ENCODE assay signal across 1 cellular context in the genomic region with DNA sequence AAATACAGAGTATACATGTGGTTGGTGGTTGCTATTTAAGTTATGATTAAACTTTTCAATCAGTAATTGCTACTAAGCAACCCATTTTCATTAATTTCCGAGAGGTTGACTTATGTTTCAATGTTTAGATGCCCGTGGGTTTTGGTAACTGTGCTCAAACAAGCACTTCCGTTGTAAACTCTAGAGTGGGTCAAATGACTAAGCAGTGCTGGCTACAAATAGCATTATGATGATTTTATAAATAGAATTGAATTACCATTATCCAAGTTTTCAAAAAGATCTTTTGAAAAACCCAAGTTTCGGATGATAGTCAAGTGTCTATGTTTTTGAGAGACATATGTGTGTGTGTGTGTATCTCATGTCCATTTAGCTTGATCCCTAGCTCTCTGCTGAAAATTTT.
TF ChIP-seq lines count a peak whose summit lies in the region.

No MANE protein-coding gene starts in this region.

TF ChIP-seq in GM12878, 131 proteins besides CTCF, POLR2A, EP300 and RAD21 (continued from another document):
- TF ChIP-seq, protein P1, sequence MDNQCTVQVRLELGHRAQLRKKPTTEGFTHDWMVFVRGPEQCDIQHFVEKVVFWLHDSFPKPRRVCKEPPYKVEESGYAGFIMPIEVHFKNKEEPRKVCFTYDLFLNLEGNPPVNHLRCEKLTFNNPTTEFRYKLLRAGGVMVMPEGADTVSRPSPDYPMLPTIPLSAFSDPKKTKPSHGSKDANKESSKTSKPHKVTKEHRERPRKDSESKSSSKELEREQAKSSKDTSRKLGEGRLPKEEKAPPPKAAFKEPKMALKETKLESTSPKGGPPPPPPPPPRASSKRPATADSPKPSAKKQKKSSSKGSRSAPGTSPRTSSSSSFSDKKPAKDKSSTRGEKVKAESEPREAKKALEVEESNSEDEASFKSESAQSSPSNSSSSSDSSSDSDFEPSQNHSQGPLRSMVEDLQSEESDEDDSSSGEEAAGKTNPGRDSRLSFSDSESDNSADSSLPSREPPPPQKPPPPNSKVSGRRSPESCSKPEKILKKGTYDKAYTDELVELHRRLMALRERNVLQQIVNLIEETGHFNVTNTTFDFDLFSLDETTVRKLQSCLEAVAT (IDR thresholded peaks at IDR 0.05): no peak
- TF ChIP-seq, protein P2, sequence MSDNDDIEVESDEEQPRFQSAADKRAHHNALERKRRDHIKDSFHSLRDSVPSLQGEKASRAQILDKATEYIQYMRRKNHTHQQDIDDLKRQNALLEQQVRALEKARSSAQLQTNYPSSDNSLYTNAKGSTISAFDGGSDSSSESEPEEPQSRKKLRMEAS (IDR thresholded peaks at IDR 0.05; ENCODE audit: low read depth, low read length): no peak
- TF ChIP-seq, protein P3, sequence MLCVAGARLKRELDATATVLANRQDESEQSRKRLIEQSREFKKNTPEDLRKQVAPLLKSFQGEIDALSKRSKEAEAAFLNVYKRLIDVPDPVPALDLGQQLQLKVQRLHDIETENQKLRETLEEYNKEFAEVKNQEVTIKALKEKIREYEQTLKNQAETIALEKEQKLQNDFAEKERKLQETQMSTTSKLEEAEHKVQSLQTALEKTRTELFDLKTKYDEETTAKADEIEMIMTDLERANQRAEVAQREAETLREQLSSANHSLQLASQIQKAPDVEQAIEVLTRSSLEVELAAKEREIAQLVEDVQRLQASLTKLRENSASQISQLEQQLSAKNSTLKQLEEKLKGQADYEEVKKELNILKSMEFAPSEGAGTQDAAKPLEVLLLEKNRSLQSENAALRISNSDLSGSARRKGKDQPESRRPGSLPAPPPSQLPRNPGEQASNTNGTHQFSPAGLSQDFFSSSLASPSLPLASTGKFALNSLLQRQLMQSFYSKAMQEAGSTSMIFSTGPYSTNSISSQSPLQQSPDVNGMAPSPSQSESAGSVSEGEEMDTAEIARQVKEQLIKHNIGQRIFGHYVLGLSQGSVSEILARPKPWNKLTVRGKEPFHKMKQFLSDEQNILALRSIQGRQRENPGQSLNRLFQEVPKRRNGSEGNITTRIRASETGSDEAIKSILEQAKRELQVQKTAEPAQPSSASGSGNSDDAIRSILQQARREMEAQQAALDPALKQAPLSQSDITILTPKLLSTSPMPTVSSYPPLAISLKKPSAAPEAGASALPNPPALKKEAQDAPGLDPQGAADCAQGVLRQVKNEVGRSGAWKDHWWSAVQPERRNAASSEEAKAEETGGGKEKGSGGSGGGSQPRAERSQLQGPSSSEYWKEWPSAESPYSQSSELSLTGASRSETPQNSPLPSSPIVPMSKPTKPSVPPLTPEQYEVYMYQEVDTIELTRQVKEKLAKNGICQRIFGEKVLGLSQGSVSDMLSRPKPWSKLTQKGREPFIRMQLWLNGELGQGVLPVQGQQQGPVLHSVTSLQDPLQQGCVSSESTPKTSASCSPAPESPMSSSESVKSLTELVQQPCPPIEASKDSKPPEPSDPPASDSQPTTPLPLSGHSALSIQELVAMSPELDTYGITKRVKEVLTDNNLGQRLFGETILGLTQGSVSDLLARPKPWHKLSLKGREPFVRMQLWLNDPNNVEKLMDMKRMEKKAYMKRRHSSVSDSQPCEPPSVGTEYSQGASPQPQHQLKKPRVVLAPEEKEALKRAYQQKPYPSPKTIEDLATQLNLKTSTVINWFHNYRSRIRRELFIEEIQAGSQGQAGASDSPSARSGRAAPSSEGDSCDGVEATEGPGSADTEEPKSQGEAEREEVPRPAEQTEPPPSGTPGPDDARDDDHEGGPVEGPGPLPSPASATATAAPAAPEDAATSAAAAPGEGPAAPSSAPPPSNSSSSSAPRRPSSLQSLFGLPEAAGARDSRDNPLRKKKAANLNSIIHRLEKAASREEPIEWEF (IDR thresholded peaks at IDR 0.05; ENCODE audit: insufficient replicate concordance, low read depth, low read length): no peak
- TF ChIP-seq, protein P4, sequence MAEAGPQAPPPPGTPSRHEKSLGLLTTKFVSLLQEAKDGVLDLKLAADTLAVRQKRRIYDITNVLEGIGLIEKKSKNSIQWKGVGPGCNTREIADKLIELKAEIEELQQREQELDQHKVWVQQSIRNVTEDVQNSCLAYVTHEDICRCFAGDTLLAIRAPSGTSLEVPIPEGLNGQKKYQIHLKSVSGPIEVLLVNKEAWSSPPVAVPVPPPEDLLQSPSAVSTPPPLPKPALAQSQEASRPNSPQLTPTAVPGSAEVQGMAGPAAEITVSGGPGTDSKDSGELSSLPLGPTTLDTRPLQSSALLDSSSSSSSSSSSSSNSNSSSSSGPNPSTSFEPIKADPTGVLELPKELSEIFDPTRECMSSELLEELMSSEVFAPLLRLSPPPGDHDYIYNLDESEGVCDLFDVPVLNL (IDR thresholded peaks at IDR 0.05; ENCODE audit: low read depth, low read length): no peak
